Comparison of ENCODE assay signal across 1 cellular context in genomic region chr9:128771745-128772519, GRCh38.
TF ChIP-seq lines count a peak whose summit lies in the region.

Gene ZER1, minus strand, starts transcription at chr9:128771927. Its CDS starts 16,362 bp downstream, at chr9:128755565.

TF ChIP-seq in K562, 482 proteins besides CTCF, POLR2A, EP300 and RAD21 (continued from another document and continues in another):
- TF ChIP-seq NBN (IDR thresholded peaks at IDR 0.05; ENCODE audit: low read depth) (no peak), PRDM10 (IDR thresholded peaks at IDR 0.05; ENCODE audit: partially characterized antibody) (no peak), HMG20B (CRISPR knock-in tag; IDR thresholded peaks at IDR 0.05) (no peak), SAFB2 (IDR thresholded peaks at IDR 0.05; ENCODE audit: borderline replicate concordance, low read depth, low read length, severe bottlenecking) (no peak), RBM17 (IDR thresholded peaks at IDR 0.05; ENCODE audit: borderline replicate concordance, low read depth, low read length) (no peak), SNAPC5 (CRISPR knock-in tag; IDR thresholded peaks at IDR 0.05) (no peak), TSHZ1 (CRISPR knock-in tag; IDR thresholded peaks at IDR 0.05) (no peak), C11orf30 (IDR thresholded peaks at IDR 0.05; ENCODE audit: low read depth) (peak; percentile 87), SRF (CRISPR knock-in tag; IDR thresholded peaks at IDR 0.05) (peak in 1 of 2 experiments; percentile 54; a peak in 2 of 4 replicates), MCM3 (IDR thresholded peaks at IDR 0.05) (no peak), ZFP1 (CRISPR knock-in tag; IDR thresholded peaks at IDR 0.05) (no peak), USF2 (CRISPR knock-in tag; IDR thresholded peaks at IDR 0.05) (no peak), HNRNPH1 (optimal IDR thresholded peaks at IDR 0.05; ENCODE audit: low read depth, low read length) (no peak), ELF4 (CRISPR knock-in tag; IDR thresholded peaks at IDR 0.05) (no peak), E4F1 (CRISPR knock-in tag; IDR thresholded peaks at IDR 0.05; ENCODE audit: borderline replicate concordance) (no peak), TCF3 (CRISPR knock-in tag; IDR thresholded peaks at IDR 0.05) (peak; percentile 35), MCM7 (IDR thresholded peaks at IDR 0.05) (no peak), MAX (CRISPR knock-in tag; IDR thresholded peaks at IDR 0.05) (peak; percentile 54), POLR2B (IDR thresholded peaks at IDR 0.05; ENCODE audit: low read depth, partially characterized antibody) (peak; percentile 67), ZKSCAN1 (IDR thresholded peaks at IDR 0.05; ENCODE audit: low read depth, low read length) (no peak), L3MBTL2 (IDR thresholded peaks at IDR 0.05) (peak; percentile 75), SPI1 (IDR thresholded peaks at IDR 0.05; ENCODE audit: borderline replicate concordance, low read depth, low read length) (0 out of 2 replicates have a peak, but pooled peaks have one; percentile 5), MNT (conservative IDR thresholded peaks at IDR 0.05) (peak; percentile 84 to 93), EZH2 (IDR thresholded peaks at IDR 0.05; ENCODE audit: borderline replicate concordance, low read depth, low read length) (no peak), ZNF699 (CRISPR knock-in tag; IDR thresholded peaks at IDR 0.05; ENCODE audit: insufficient replicate concordance) (no peak), PATZ1 (CRISPR knock-in tag; IDR thresholded peaks at IDR 0.05; ENCODE audit: borderline replicate concordance) (no peak), CBFB (CRISPR knock-in tag; IDR thresholded peaks at IDR 0.05) (no peak), ZBTB40 (IDR thresholded peaks at IDR 0.05) (peak; percentile 97), ZBTB40 (CRISPR knock-in tag; IDR thresholded peaks at IDR 0.05) (no peak), PHB (CRISPR knock-in tag; IDR thresholded peaks at IDR 0.05) (no peak), DACH1 (IDR thresholded peaks at IDR 0.05; ENCODE audit: partially characterized antibody) (no peak), TCF15 (CRISPR knock-in tag; IDR thresholded peaks at IDR 0.05) (no peak), MTA1 (IDR thresholded peaks at IDR 0.05; ENCODE audit: borderline replicate concordance) (no peak)
